In genomic region chr2:23916727-23917458, GRCh38 we compare ENCODE assay signal across 8 cellular contexts. TPM values are rescaled to one million over a fixed set of nuclear protein-coding genes. Genes with fewer than 3 reads are reported as not detected.
A peak's percentile ranks its signal among the peaks of the same experiment; 100 is the strongest.
DNase-seq lines count a peak whose midpoint lies in the region; ATAC-seq and TF ChIP-seq lines count a peak whose summit lies in the region.
"Had no signal": no experiment of that assay in that cellular context is flagged by ENCODE, and none has a peak within 500 bp of the region (broad histone marks: within the 10 kb centered on the region; RNA-seq: fewer than 3 reads in every experiment).

No MANE protein-coding gene starts in this region.

- intact Hi-C loops in naive thymus-derived CD4-positive, alpha-beta T cell (cut with micrococcal nuclease), result loop anchor here in 1 of 2 donors (1.0 to 2.0 kb wide), 2 partner anchors 10 to 14 kb away; partner anchors contain the start of gene ATAD2B

- peak overlapping the region; percentile 40 for H3K4me3 ChIP-seq in SK-N-MC
- no peak overlapping the region for H3K4me3 ChIP-seq in naive thymus-derived CD4-positive, alpha-beta T cell (ENCODE audit: low read length)

- peak overlapping the region; percentile 86 for H3K27ac ChIP-seq in SK-N-MC
- H3K27ac ChIP-seq in naive thymus-derived CD4-positive, alpha-beta T cell (ENCODE audit: low read depth, low read length), result peak overlapping the region; percentile 20
- H3K27ac ChIP-seq in caudate nucleus (ENCODE audit: low read depth, low read length), result no peak overlapping the region

- no peaks in the 10 kb centered on the region for H3K9me3 ChIP-seq in SK-N-MC (ENCODE audit: low read depth, low read length)
- no peaks in the 10 kb centered on the region for H3K9me3 ChIP-seq in naive thymus-derived CD4-positive, alpha-beta T cell (ENCODE audit: control insufficient read depth in 2 of 3, low read length in 3 of 3)

- CTCF ChIA-PET in naive thymus-derived CD4-positive, alpha-beta T cell (lab: Charles Lee), result no interaction called here

- DNase-seq in HFFc6 (no peak), SK-N-MC (ENCODE audit: low read depth, low spot score) (peak; percentile 22), anterior cingulate cortex (lab: John Stamatoyannopoulos, UW) (no peak), caudate nucleus (lab: John Stamatoyannopoulos, UW) (no peak), dermis blood vessel endothelial cell (no peak)
- DNase-seq in naive thymus-derived CD4-positive, alpha-beta T cell, result peak in 6 of 9 donors; percentile 8 to 24 (median 17)
- DNase-seq: central memory CD4-positive, alpha-beta T cell had no signal

- H3K27ac Mint-ChIP-seq in HFFc6, result peak overlapping the region; percentile 30
- H3K27ac Mint-ChIP-seq in naive thymus-derived CD4-positive, alpha-beta T cell, result peak overlapping the region in 7 of 9 donors; percentile 0 to 61 (median 48)

- H3K4me1 ChIP-seq in naive thymus-derived CD4-positive, alpha-beta T cell (ENCODE audit: control insufficient read depth in 2 of 2, insufficient read depth in 2 of 2, low read length in 2 of 2), result peaks cover 12 to 16% of the 10 kb centered on the region in 2 donors

- H3K27me3 ChIP-seq in naive thymus-derived CD4-positive, alpha-beta T cell (ENCODE audit: control insufficient read depth in 2 of 2, insufficient read depth in 2 of 2, low read length in 2 of 2), result no peaks in the 10 kb centered on the region

- H3K4me3 Mint-ChIP-seq in HFFc6, result no peak overlapping the region
- peak overlapping the region in 9 of 10 donors; percentile 8 to 69 (median 38) for H3K4me3 Mint-ChIP-seq in naive thymus-derived CD4-positive, alpha-beta T cell

- TF ChIP-seq POLR2A in GM18505 (IDR thresholded peaks at IDR 0.05; ENCODE audit: borderline replicate concordance, extremely low read depth, insufficient read depth, insufficient read length), result no peak

- no peaks in the 10 kb centered on the region for H3K36me3 ChIP-seq in SK-N-MC (ENCODE audit: insufficient read depth, low read length)
- no peaks in the 10 kb centered on the region for H3K36me3 ChIP-seq in naive thymus-derived CD4-positive, alpha-beta T cell (ENCODE audit: control insufficient read depth in 2 of 3, insufficient read depth in 3 of 3, low read length in 3 of 3)

- TF ChIP-seq CTCF in HFFc6 (IDR thresholded peaks at IDR 0.05), result no peak

- no peaks in the 10 kb centered on the region for H3K9me3 Mint-ChIP-seq in HFFc6
- no peaks in the 10 kb centered on the region for H3K9me3 Mint-ChIP-seq in naive thymus-derived CD4-positive, alpha-beta T cell

- peak; percentile 59 for ATAC-seq in GM18505 (IDR thresholded peaks at IDR 0.05; ENCODE audit: unreplicated experiment)
- ATAC-seq in naive thymus-derived CD4-positive, alpha-beta T cell, result peak; percentile 61

- no peaks in the 10 kb centered on the region for H3K27me3 Mint-ChIP-seq in HFFc6 (ENCODE audit: insufficient read depth)
- no peaks in the 10 kb centered on the region for H3K27me3 Mint-ChIP-seq in naive thymus-derived CD4-positive, alpha-beta T cell

- peaks cover 4% of the 10 kb centered on the region; the same call in 1 of the 2 replicates for H3K36me3 Mint-ChIP-seq in HFFc6 (ENCODE audit: low read depth)
- peaks cover 0 to 4% (median 4%) of the 10 kb centered on the region in 5 donors for H3K36me3 Mint-ChIP-seq in naive thymus-derived CD4-positive, alpha-beta T cell

- H3K9ac ChIP-seq in SK-N-MC (ENCODE audit: insufficient read length), result peak overlapping the region; percentile 2

- POLR2A ChIA-PET in naive thymus-derived CD4-positive, alpha-beta T cell (lab: Charles Lee), result no interaction called here

- peaks cover 30% of the 10 kb centered on the region for H3K4me1 Mint-ChIP-seq in HFFc6 (ENCODE audit: low read depth)
- peaks cover 42 to 84% (median 68%) of the 10 kb centered on the region in 7 donors for H3K4me1 Mint-ChIP-seq in naive thymus-derived CD4-positive, alpha-beta T cell

RNA-seq across cellular contexts. Expression of gene ATAD2B, which starts 10.0 kb away (rescaled TPM):
- total RNA-seq in HFFc6 (2021; fragmentation: NEBNext Ultra II Directional; extraction: Animal tissue kit (Norgen Biotek cat#: 25700)), result 1 to 10 TPM; 4.8 to 6.1 (median 4.9) TPM
- 10 to 100 TPM; 31.8 to 55.8 (median 43.3) TPM for total RNA-seq in naive thymus-derived CD4-positive, alpha-beta T cell
- 10 to 100 TPM; 10.2 to 13.0 TPM for polyA plus RNA-seq in naive thymus-derived CD4-positive, alpha-beta T cell
- 15.6 and 23.3 TPM in 2 replicates for total RNA-seq in dermis blood vessel endothelial cell

RNA-seq across cellular contexts. Expression of gene UBXN2A, which starts 23.4 kb away (rescaled TPM):
- 10 to 100 TPM; 11.2 to 15.8 (median 13.6) TPM for total RNA-seq in HFFc6 (2021; fragmentation: NEBNext Ultra II Directional; extraction: Animal tissue kit (Norgen Biotek cat#: 25700))
- 10 to 100 TPM; 11.5 to 13.5 (median 12.4) TPM for total RNA-seq in naive thymus-derived CD4-positive, alpha-beta T cell
- polyA plus RNA-seq in naive thymus-derived CD4-positive, alpha-beta T cell, result 1 to 10 TPM; 9.2 to 9.7 TPM
- 13.1 and 17.0 TPM in 2 replicates for total RNA-seq in dermis blood vessel endothelial cell

Comparison
In these comparisons a context has a peak if more than half of its experiments do, and no peak if none do; other contexts are left out.
1. DNase-seq: peak in SK-N-MC (single experiment) and naive thymus-derived CD4-positive, alpha-beta T cell (6 of 9); none in HFFc6 (single experiment), anterior cingulate cortex (0 of 58), caudate nucleus (0 of 61) and dermis blood vessel endothelial cell (single experiment).